8 cellular contexts compared by ENCODE assay signal in genomic region chr2:54672587-54673456, GRCh38. TPM values are rescaled to one million over a fixed set of nuclear protein-coding genes. Genes with fewer than 3 reads are reported as not detected.
DNase-seq lines count a peak whose midpoint lies in the region; ATAC-seq and TF ChIP-seq lines count a peak whose summit lies in the region.

No MANE protein-coding gene starts in this region.

- no peak for TF ChIP-seq POLR2A in adrenal gland (IDR thresholded peaks at IDR 0.05)

- H3K27me3 ChIP-seq in adrenal gland (no peaks in the 10 kb centered on the region), lung (ENCODE audit: control insufficient read depth, insufficient read depth) (no peaks in the 10 kb centered on the region), aorta (ENCODE audit: control insufficient read depth in 1 of 2, insufficient read depth in 2 of 2, low read length in 1 of 2) (no peaks in the 10 kb centered on the region)

- peaks cover 0 to 33% of the 10 kb centered on the region in 2 donors for H3K36me3 ChIP-seq in adrenal gland (replicated peaks in 1 of 2)
- H3K36me3 ChIP-seq in lung (ENCODE audit: control insufficient read depth in 2 of 2, insufficient read depth in 2 of 2, low read length in 2 of 2): peaks cover 6 to 12% of the 10 kb centered on the region in 2 donors
- peaks cover 3 to 7% of the 10 kb centered on the region in 2 donors for H3K36me3 ChIP-seq in aorta (ENCODE audit: control insufficient read depth in 1 of 2, insufficient read depth in 2 of 2, low read length in 1 of 2)

- peak overlapping the region; percentile 65 to 95 (median 93) for H3K27ac ChIP-seq in adrenal gland
- peak overlapping the region; percentile 84 to 87 for H3K27ac ChIP-seq in lung (ENCODE audit: low read depth in 1 of 2, low read length in 1 of 2)
- no peak overlapping the region for H3K27ac ChIP-seq in aorta (ENCODE audit: low read depth in 1 of 2, low read length in 2 of 2)

- intact Hi-C loops in adrenal gland (cut with DNase I) (no loop called here), aorta (cut with DNase I) (no loop called here)

- ATAC-seq in GM18909 (IDR thresholded peaks at IDR 0.05; ENCODE audit: poor library complexity, unreplicated experiment): peak; percentile 63
- ATAC-seq in HG03045 (IDR thresholded peaks at IDR 0.05; ENCODE audit: unreplicated experiment): peak; percentile 62
- no peak for ATAC-seq in lung (ENCODE audit: insufficient read depth, low FRiP score)
- ATAC-seq in aorta (ENCODE audit: low FRiP score): no peak

- TF ChIP-seq CTCF in adrenal gland (IDR thresholded peaks at IDR 0.05) (no peak), lung (IDR thresholded peaks at IDR 0.05; ENCODE audit: control extremely low read depth, extremely low read depth) (no peak)

- WGBS in adrenal gland, 4 donors: 25 to 35% (median 27%) methylated on average over 12 of the region's 12 CpGs
- 30 to 33% methylated on average over 12 of the region's 12 CpGs for WGBS in lung, 2 donors
- 72 to 76% methylated on average over 12 of the region's 12 CpGs for WGBS in aorta, 2 donors

- H3K9me3 ChIP-seq in adrenal gland (replicated peaks in 1 of 3) (no peaks in the 10 kb centered on the region), lung (ENCODE audit: control insufficient read depth in 2 of 2, insufficient read depth in 1 of 2, low read length in 1 of 2) (no peaks in the 10 kb centered on the region), aorta (ENCODE audit: control insufficient read depth, low read length) (no peaks in the 10 kb centered on the region)

- in situ Hi-C loops in ACHN (cut with HindIII; ENCODE audit: low pct_ligation_motif_present, low pct_unique_long_range_greater_than_20kb, low sequenced_read_pairs): no loop called here

- H3K4me1 ChIP-seq in adrenal gland (replicated peaks in 1 of 2) (peaks cover 29 to 58% of the 10 kb centered on the region in 2 donors), lung (ENCODE audit: control insufficient read depth in 2 of 2, insufficient read depth in 2 of 2, low read length in 2 of 2) (peaks cover 4 to 18% of the 10 kb centered on the region in 2 donors), aorta (ENCODE audit: control insufficient read depth in 1 of 2, insufficient read depth in 2 of 2, low read length in 2 of 2) (no peaks in the 10 kb centered on the region)

- H3K4me3 ChIP-seq in adrenal gland: peak overlapping the region in 1 of 4 donors; percentile 40
- H3K4me3 ChIP-seq in lung: no peak overlapping the region
- H3K4me3 ChIP-seq in aorta (ENCODE audit: low read length in 2 of 2): no peak overlapping the region

- DNase-seq in adrenal gland (peak in 1 of 7 donors; percentile 28), lung (ENCODE audit: low spot score) (no peak), ACHN (no peak), DMS114 treated with DMSO at 0.1 percent for 48 hours (lab: John Stamatoyannopoulos, UW; ENCODE audit: unreplicated experiment) (no peak), aorta (no peak)
- no peak for DNase-seq in activated CD4-positive, alpha-beta T cell treated with anti-CD3 and anti-CD28 coated beads, Interleukin-2, amount 50 U/mL, for 48 hours

RNA-seq across cellular contexts. Expression of gene EML6, which starts 50.6 kb away (rescaled TPM):
- 10 to 100 TPM in 6 of 8 donors, 1 to 10 TPM in 2; 6.5 to 19.3 (median 11.3) TPM for total RNA-seq in adrenal gland
- polyA plus RNA-seq in adrenal gland: 10 to 100 TPM in 1 of 3 donors, 1 to 10 TPM in 2; 6.0 to 10.9 (median 6.2) TPM
- total RNA-seq in lung: 1 to 10 TPM; 2.8 to 5.1 TPM
- 1 to 10 TPM in 1 of 2 donors, under 1 TPM in 1; 0.94 to 1.3 TPM for polyA plus RNA-seq in lung
- total RNA-seq in aorta: 1 to 10 TPM; 2.6 to 2.7 TPM
- polyA plus RNA-seq in aorta: under 1 TPM in 1 of 2 donors, not detected in 1; 0.95 TPM

Comparison
In these comparisons a context has a peak if more than half of its experiments do, and no peak if none do; other contexts are left out.
1. ATAC-seq: peak in GM18909 (single experiment) and HG03045 (single experiment); none in lung (single experiment) and aorta (single experiment).
2. H3K27ac ChIP-seq: peak in adrenal gland (5 of 5) and lung (2 of 2); none in aorta (0 of 2).